Comparison of ENCODE assay signal across 9 cellular contexts in genomic region chr2:37415128-37415817, GRCh38.
DNase-seq lines count a peak whose midpoint lies in the region; ATAC-seq and TF ChIP-seq lines count a peak whose summit lies in the region.
"Had no signal": no experiment of that assay in that cellular context is flagged by ENCODE, and none has a peak within 500 bp of the region (broad histone marks: within the 10 kb centered on the region; RNA-seq: fewer than 3 reads in every experiment).

No MANE protein-coding gene starts in this region.

- peak overlapping the region; percentile 57 for H4K91ac ChIP-seq in trophoblast cell (ENCODE audit: low read depth, low read length)

- no peak overlapping the region for H3K14ac ChIP-seq in trophoblast cell (ENCODE audit: low read length)

- no peaks in the 10 kb centered on the region for H3K79me2 ChIP-seq in trophoblast cell (ENCODE audit: control insufficient read depth, insufficient read depth, low read length, poor library complexity)

- no peak overlapping the region for H3K4ac ChIP-seq in trophoblast cell (ENCODE audit: low read depth, low read length)

- no peak overlapping the region for H4K8ac ChIP-seq in trophoblast cell (ENCODE audit: low read depth, low read length)

- H3K4me3 ChIP-seq in cardiac fibroblast (replicated peaks in 1 of 2; ENCODE audit: low read depth in 2 of 2, low read length in 2 of 2), result no peak overlapping the region
- no peak overlapping the region for H3K4me3 ChIP-seq in trophoblast cell (ENCODE audit: low read depth, low read length)

- H3K36me3 ChIP-seq in trophoblast cell (ENCODE audit: control insufficient read depth in 1 of 2, insufficient read depth in 2 of 2, low read length in 2 of 2), result no peaks in the 10 kb centered on the region

- DNase-seq in DMS 273 (lab: John Stamatoyannopoulos, UW; ENCODE audit: unreplicated experiment) (peak; percentile 50), DMS 273 treated with DMSO at 0.1 percent for 48 hours (lab: John Stamatoyannopoulos, UW) (no peak), NCI-H2081 treated with DMSO at 0.1 percent for 48 hours (lab: John Stamatoyannopoulos, UW) (peak; percentile 2), cardiac fibroblast (ENCODE audit: low read depth in 2 of 2) (peak; percentile 43 to 53), trophoblast cell (no peak), GF-D8 (lab: John Stamatoyannopoulos, UW) (no peak), iPS-NIHi11 (ENCODE audit: low spot score) (no peak)

- peak overlapping the region; percentile 30 for H2AFZ ChIP-seq in trophoblast cell (ENCODE audit: insufficient read depth, low read length, poor library complexity)

- no peak overlapping the region for H3K4me2 ChIP-seq in trophoblast cell (ENCODE audit: low read length)

- H2BK12ac ChIP-seq in trophoblast cell (ENCODE audit: low read length), result peak overlapping the region; percentile 55

- no peak for ATAC-seq in HG02981 (IDR thresholded peaks at IDR 0.05; ENCODE audit: unreplicated experiment)

- H3K4me1 ChIP-seq in trophoblast cell (ENCODE audit: control insufficient read depth in 1 of 2, insufficient read depth in 2 of 2, low read length in 2 of 2), result peaks cover 4 to 5% of the 10 kb centered on the region in 2 experiments

- TF ChIP-seq CTCF in cardiac fibroblast (IDR thresholded peaks at IDR 0.05; ENCODE audit: low read depth, low read length), result peak; percentile 27

- H3K9me3 ChIP-seq in trophoblast cell (ENCODE audit: insufficient read depth, low read depth, low read length), result no peaks in the 10 kb centered on the region

- no peak overlapping the region for H3K23ac ChIP-seq in trophoblast cell (ENCODE audit: low read length)

- H2AK5ac ChIP-seq in trophoblast cell (ENCODE audit: low read length), result no peak overlapping the region

- no peak overlapping the region for H4K12ac ChIP-seq in trophoblast cell (ENCODE audit: low read depth, low read length)

- no peak overlapping the region for H3K18ac ChIP-seq in trophoblast cell (ENCODE audit: low read length)

- H3K27me3 ChIP-seq in trophoblast cell (ENCODE audit: insufficient read depth, low read length), result no peaks in the 10 kb centered on the region

- peak overlapping the region; percentile 37 for H2BK120ac ChIP-seq in trophoblast cell (ENCODE audit: insufficient read depth, low read length, poor library complexity)

- peak overlapping the region; percentile 50 for H3K27ac ChIP-seq in trophoblast cell (ENCODE audit: low read depth, low read length)
- H3K27ac ChIP-seq: 22Rv1 had no signal

- no CpG with 5 or more reads among the region's 7 CpGs for WGBS in trophoblast cell (ENCODE audit: extremely low coverage, insufficient coverage, insufficient read length)

- no peak overlapping the region for H3K9ac ChIP-seq in trophoblast cell (ENCODE audit: low read length)

- H3K79me1 ChIP-seq in trophoblast cell (ENCODE audit: low read length), result peaks cover 6% of the 10 kb centered on the region

- H2BK5ac ChIP-seq in trophoblast cell (ENCODE audit: low read depth, low read length, poor library complexity), result peak overlapping the region; percentile 58

Comparison
In these comparisons a context has a peak if more than half of its experiments do, and no peak if none do; other contexts are left out.
1. DNase-seq: peak in DMS 273 (single experiment), NCI-H2081 treated with DMSO at 0.1 percent for 48 hours (single experiment) and cardiac fibroblast (2 of 2); none in DMS 273 treated with DMSO at 0.1 percent for 48 hours (single experiment), trophoblast cell (0 of 2), GF-D8 (single experiment) and iPS-NIHi11 (single experiment).